Comparison of ENCODE assay signal across 1 cellular context in genomic region chr1:28235746-28236655, GRCh38.
TF ChIP-seq lines count a peak whose summit lies in the region.

TSS of gene ATP5IF1 (plus strand) at chr1:28236124. CDS start at chr1:28236184, 60 bp downstream.

TF ChIP-seq in HepG2, 621 proteins besides CTCF, POLR2A, EP300 and RAD21 (continued from another document and continues in another):
- TF ChIP-seq ZNF589 (CRISPR knock-in tag; conservative IDR thresholded peaks at IDR 0.05): no peak
- no peak for TF ChIP-seq ZBTB49 (CRISPR knock-in tag; IDR thresholded peaks at IDR 0.05; ENCODE audit: borderline replicate concordance)
- TF ChIP-seq, protein P1, sequence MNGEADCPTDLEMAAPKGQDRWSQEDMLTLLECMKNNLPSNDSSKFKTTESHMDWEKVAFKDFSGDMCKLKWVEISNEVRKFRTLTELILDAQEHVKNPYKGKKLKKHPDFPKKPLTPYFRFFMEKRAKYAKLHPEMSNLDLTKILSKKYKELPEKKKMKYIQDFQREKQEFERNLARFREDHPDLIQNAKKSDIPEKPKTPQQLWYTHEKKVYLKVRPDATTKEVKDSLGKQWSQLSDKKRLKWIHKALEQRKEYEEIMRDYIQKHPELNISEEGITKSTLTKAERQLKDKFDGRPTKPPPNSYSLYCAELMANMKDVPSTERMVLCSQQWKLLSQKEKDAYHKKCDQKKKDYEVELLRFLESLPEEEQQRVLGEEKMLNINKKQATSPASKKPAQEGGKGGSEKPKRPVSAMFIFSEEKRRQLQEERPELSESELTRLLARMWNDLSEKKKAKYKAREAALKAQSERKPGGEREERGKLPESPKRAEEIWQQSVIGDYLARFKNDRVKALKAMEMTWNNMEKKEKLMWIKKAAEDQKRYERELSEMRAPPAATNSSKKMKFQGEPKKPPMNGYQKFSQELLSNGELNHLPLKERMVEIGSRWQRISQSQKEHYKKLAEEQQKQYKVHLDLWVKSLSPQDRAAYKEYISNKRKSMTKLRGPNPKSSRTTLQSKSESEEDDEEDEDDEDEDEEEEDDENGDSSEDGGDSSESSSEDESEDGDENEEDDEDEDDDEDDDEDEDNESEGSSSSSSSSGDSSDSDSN (CRISPR knock-in tag; IDR thresholded peaks at IDR 0.05): peak; percentile 97
- peak; percentile 85 for TF ChIP-seq YY1 (IDR thresholded peaks at IDR 0.05; ENCODE audit: insufficient read depth, insufficient replicate concordance, low read depth, low read length)
- 0 out of 2 replicates have a peak, but pooled peaks have one; percentile 89 for TF ChIP-seq CENPT (CRISPR knock-in tag; IDR thresholded peaks at IDR 0.05; ENCODE audit: low read depth)
- peak; percentile 92 for TF ChIP-seq ZNF501 (CRISPR knock-in tag; IDR thresholded peaks at IDR 0.05)
- TF ChIP-seq, protein P2, sequence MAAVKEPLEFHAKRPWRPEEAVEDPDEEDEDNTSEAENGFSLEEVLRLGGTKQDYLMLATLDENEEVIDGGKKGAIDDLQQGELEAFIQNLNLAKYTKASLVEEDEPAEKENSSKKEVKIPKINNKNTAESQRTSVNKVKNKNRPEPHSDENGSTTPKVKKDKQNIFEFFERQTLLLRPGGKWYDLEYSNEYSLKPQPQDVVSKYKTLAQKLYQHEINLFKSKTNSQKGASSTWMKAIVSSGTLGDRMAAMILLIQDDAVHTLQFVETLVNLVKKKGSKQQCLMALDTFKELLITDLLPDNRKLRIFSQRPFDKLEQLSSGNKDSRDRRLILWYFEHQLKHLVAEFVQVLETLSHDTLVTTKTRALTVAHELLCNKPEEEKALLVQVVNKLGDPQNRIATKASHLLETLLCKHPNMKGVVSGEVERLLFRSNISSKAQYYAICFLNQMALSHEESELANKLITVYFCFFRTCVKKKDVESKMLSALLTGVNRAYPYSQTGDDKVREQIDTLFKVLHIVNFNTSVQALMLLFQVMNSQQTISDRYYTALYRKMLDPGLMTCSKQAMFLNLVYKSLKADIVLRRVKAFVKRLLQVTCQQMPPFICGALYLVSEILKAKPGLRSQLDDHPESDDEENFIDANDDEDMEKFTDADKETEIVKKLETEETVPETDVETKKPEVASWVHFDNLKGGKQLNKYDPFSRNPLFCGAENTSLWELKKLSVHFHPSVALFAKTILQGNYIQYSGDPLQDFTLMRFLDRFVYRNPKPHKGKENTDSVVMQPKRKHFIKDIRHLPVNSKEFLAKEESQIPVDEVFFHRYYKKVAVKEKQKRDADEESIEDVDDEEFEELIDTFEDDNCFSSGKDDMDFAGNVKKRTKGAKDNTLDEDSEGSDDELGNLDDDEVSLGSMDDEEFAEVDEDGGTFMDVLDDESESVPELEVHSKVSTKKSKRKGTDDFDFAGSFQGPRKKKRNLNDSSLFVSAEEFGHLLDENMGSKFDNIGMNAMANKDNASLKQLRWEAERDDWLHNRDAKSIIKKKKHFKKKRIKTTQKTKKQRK (IDR thresholded peaks at IDR 0.05; ENCODE audit: low read length): no peak
- TF ChIP-seq ZNF704 (CRISPR knock-in tag; IDR thresholded peaks at IDR 0.05; ENCODE audit: borderline replicate concordance): peak; percentile 88
- 0 out of 2 replicates have a peak, but pooled peaks have one; percentile 32 for TF ChIP-seq ZNF556 (CRISPR knock-in tag; IDR thresholded peaks at IDR 0.05; ENCODE audit: borderline replicate concordance)
- no peak; the same call in 1 of the 2 replicates for TF ChIP-seq ZFP82 (CRISPR knock-in tag; IDR thresholded peaks at IDR 0.05; ENCODE audit: borderline replicate concordance)
- no peak for TF ChIP-seq NONO (IDR thresholded peaks at IDR 0.05)
- TF ChIP-seq NONO (CRISPR knock-in tag; conservative IDR thresholded peaks at IDR 0.05): peak; percentile 73
- 0 out of 2 replicates have a peak, but pooled peaks have one; percentile 65 for TF ChIP-seq FOXM1 (CRISPR knock-in tag; IDR thresholded peaks at IDR 0.05)
- TF ChIP-seq ATF3 (CRISPR knock-in tag; IDR thresholded peaks at IDR 0.05): no peak; the same call in 1 of the 2 replicates
- TF ChIP-seq, protein P3, sequence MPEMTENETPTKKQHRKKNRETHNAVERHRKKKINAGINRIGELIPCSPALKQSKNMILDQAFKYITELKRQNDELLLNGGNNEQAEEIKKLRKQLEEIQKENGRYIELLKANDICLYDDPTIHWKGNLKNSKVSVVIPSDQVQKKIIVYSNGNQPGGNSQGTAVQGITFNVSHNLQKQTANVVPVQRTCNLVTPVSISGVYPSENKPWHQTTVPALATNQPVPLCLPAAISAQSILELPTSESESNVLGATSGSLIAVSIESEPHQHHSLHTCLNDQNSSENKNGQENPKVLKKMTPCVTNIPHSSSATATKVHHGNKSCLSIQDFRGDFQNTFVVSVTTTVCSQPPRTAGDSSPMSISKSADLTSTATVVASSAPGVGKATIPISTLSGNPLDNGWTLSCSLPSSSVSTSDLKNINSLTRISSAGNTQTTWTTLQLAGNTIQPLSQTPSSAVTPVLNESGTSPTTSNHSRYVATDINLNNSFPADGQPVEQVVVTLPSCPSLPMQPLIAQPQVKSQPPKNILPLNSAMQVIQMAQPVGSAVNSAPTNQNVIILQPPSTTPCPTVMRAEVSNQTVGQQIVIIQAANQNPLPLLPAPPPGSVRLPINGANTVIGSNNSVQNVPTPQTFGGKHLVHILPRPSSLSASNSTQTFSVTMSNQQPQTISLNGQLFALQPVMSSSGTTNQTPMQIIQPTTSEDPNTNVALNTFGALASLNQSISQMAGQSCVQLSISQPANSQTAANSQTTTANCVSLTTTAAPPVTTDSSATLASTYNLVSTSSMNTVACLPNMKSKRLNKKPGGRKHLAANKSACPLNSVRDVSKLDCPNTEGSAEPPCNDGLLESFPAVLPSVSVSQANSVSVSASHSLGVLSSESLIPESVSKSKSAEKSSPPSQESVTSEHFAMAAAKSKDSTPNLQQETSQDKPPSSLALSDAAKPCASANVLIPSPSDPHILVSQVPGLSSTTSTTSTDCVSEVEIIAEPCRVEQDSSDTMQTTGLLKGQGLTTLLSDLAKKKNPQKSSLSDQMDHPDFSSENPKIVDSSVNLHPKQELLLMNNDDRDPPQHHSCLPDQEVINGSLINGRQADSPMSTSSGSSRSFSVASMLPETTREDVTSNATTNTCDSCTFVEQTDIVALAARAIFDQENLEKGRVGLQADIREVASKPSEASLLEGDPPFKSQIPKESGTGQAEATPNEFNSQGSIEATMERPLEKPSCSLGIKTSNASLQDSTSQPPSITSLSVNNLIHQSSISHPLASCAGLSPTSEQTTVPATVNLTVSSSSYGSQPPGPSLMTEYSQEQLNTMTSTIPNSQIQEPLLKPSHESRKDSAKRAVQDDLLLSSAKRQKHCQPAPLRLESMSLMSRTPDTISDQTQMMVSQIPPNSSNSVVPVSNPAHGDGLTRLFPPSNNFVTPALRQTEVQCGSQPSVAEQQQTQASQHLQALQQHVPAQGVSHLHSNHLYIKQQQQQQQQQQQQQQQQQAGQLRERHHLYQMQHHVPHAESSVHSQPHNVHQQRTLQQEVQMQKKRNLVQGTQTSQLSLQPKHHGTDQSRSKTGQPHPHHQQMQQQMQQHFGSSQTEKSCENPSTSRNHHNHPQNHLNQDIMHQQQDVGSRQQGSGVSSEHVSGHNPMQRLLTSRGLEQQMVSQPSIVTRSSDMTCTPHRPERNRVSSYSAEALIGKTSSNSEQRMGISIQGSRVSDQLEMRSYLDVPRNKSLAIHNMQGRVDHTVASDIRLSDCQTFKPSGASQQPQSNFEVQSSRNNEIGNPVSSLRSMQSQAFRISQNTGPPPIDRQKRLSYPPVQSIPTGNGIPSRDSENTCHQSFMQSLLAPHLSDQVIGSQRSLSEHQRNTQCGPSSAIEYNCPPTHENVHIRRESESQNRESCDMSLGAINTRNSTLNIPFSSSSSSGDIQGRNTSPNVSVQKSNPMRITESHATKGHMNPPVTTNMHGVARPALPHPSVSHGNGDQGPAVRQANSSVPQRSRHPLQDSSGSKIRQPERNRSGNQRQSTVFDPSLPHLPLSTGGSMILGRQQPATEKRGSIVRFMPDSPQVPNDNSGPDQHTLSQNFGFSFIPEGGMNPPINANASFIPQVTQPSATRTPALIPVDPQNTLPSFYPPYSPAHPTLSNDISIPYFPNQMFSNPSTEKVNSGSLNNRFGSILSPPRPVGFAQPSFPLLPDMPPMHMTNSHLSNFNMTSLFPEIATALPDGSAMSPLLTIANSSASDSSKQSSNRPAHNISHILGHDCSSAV (CRISPR knock-in tag; IDR thresholded peaks at IDR 0.05; ENCODE audit: borderline replicate concordance): 0 out of 2 replicates have a peak, but pooled peaks have one; percentile 82
- peak; percentile 95 for TF ChIP-seq ZNF276 (CRISPR knock-in tag; IDR thresholded peaks at IDR 0.05; ENCODE audit: low read depth)
- no peak for TF ChIP-seq TAF15 (IDR thresholded peaks at IDR 0.05; ENCODE audit: low read depth, low read length, poor library complexity, severe bottlenecking)
- TF ChIP-seq TGIF2 (CRISPR knock-in tag; IDR thresholded peaks at IDR 0.05): peak; percentile 73
- TF ChIP-seq SOX6 (IDR thresholded peaks at IDR 0.05): no peak
- peak; percentile 23; the same call in 1 of the 2 replicates for TF ChIP-seq SOX6 (CRISPR knock-in tag; IDR thresholded peaks at IDR 0.05)
- peak; percentile 62; the same call in 1 of the 3 replicates for TF ChIP-seq MXI1 (IDR thresholded peaks at IDR 0.05; ENCODE audit: borderline replicate concordance, low read depth, low read length)
- 0 out of 2 replicates have a peak, but pooled peaks have one; percentile 25 for TF ChIP-seq ZNF841 (CRISPR knock-in tag; IDR thresholded peaks at IDR 0.05; ENCODE audit: borderline replicate concordance)
- TF ChIP-seq ZBTB20 (CRISPR knock-in tag; IDR thresholded peaks at IDR 0.05; ENCODE audit: borderline replicate concordance, low read depth): peak; percentile 26; the same call in 1 of the 2 replicates
- TF ChIP-seq HDAC1 (CRISPR knock-in tag; IDR thresholded peaks at IDR 0.05): peak; percentile 57
- no peak for TF ChIP-seq TOPORS (CRISPR knock-in tag; IDR thresholded peaks at IDR 0.05)
- peak; percentile 95 for TF ChIP-seq ZNF343 (CRISPR knock-in tag; IDR thresholded peaks at IDR 0.05)
- no peak; the same call in 1 of the 2 replicates for TF ChIP-seq GABPA (IDR thresholded peaks at IDR 0.05; ENCODE audit: low read depth, low read length)
- TF ChIP-seq GABPA (CRISPR knock-in tag; IDR thresholded peaks at IDR 0.05; ENCODE audit: low read depth): peak; percentile 35; the same call in 1 of the 2 replicates
- peak; percentile 45; the same call in 1 of the 2 replicates for TF ChIP-seq ZNF644 (CRISPR knock-in tag; IDR thresholded peaks at IDR 0.05; ENCODE audit: low read depth)
- TF ChIP-seq ZNF143 (CRISPR knock-in tag; IDR thresholded peaks at IDR 0.05): no peak
- peak; percentile 72 for TF ChIP-seq ZNF574 (CRISPR knock-in tag; IDR thresholded peaks at IDR 0.05)
